Comparison of ENCODE assay signal across 9 cellular contexts in the genomic region with DNA sequence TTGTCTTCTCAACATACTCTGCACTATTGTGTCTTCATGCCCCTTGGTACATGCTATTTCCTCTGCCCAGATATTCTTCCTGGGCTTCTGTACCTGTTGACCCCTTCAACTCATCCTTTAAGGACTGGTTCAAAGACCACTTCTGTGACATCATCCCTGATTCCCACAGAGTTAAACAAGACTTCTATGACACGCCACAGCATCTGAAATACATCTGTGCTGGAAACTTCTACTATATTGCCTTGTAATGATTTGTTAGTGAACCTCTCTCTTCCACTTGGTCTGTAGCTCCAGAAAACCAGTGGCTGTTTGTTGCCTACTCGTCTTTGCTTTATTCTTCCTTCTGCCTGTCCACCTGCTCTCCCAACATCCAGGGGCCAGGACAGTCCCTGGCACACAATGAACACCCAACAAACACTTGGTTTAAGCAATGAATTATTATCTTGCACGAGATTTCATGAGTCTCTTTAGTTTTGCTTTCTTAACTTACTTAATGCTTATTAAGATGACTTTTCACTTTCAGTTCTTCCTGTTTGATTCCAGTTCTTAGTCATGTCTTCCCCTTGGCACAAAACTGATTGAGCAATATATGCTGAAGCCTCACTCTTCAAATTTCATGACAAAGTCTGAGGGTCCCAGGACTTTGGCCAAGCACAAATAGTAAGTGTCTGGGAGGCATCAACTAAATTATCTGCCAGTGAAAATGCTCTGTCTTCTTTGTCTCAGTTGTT.
DNase-seq lines count a peak whose midpoint lies in the region; ATAC-seq, FAIRE-seq and TF ChIP-seq lines count a peak whose summit lies in the region.
"Had no signal": no experiment of that assay in that cellular context is flagged by ENCODE, and none has a peak within 500 bp of the region (broad histone marks: within the 10 kb centered on the region; RNA-seq: fewer than 3 reads in every experiment).

No MANE protein-coding gene starts in this region.

- H3K27me3 ChIP-seq in Loucy (ENCODE audit: insufficient read depth, low read length, poor library complexity, severe bottlenecking) = no peaks in the 10 kb centered on the region
- H3K27me3 ChIP-seq in right atrium auricular region = no peaks in the 10 kb centered on the region

- no peak overlapping the region for H3K27ac Mint-ChIP-seq in activated naive CD8-positive, alpha-beta T cell treated with anti-CD3 and anti-CD28 coated beads, Interleukin-2, amount 50 U/mL, for 24 hours
- H3K27ac Mint-ChIP-seq: natural killer cell treated with Interleukin-12 subunit alpha and Interleukin-12 subunit beta and Interleukin-15 and Interleukin-18, amount 100 ng/mL, for 72 hours had no signal

- H3K36me3 Mint-ChIP-seq in activated naive CD8-positive, alpha-beta T cell treated with anti-CD3 and anti-CD28 coated beads, Interleukin-2, amount 50 U/mL, for 24 hours (ENCODE audit: low read depth) = no peaks in the 10 kb centered on the region
- H3K36me3 Mint-ChIP-seq: natural killer cell treated with Interleukin-12 subunit alpha and Interleukin-12 subunit beta and Interleukin-15 and Interleukin-18, amount 100 ng/mL, for 72 hours had no signal

- H3K9me3 Mint-ChIP-seq in activated naive CD8-positive, alpha-beta T cell treated with anti-CD3 and anti-CD28 coated beads, Interleukin-2, amount 50 U/mL, for 24 hours = no peaks in the 10 kb centered on the region

- H3K27ac ChIP-seq in right atrium auricular region = peak overlapping the region; percentile 49 to 53

- peak; percentile 92 for FAIRE-seq in GM18507 (lab: Jason Lieb, UNC)

- H3K36me3 ChIP-seq in Loucy (ENCODE audit: insufficient read depth, low read length) (no peaks in the 10 kb centered on the region), right atrium auricular region (no peaks in the 10 kb centered on the region)

- no peaks in the 10 kb centered on the region for H3K27me3 Mint-ChIP-seq in activated naive CD8-positive, alpha-beta T cell treated with anti-CD3 and anti-CD28 coated beads, Interleukin-2, amount 50 U/mL, for 24 hours
- H3K27me3 Mint-ChIP-seq: natural killer cell treated with Interleukin-12 subunit alpha and Interleukin-12 subunit beta and Interleukin-15 and Interleukin-18, amount 100 ng/mL, for 72 hours had no signal

- H3K4me1 ChIP-seq in Loucy (ENCODE audit: insufficient read depth, low read length, poor library complexity, severe bottlenecking) (no peaks in the 10 kb centered on the region), right atrium auricular region (peaks cover 0 to 7% of the 10 kb centered on the region in 2 donors)

- H3K4me2 ChIP-seq in Loucy (ENCODE audit: low read depth, low read length, poor library complexity, severe bottlenecking) = no peak overlapping the region

- no peaks in the 10 kb centered on the region for H4K20me1 ChIP-seq in Loucy (ENCODE audit: insufficient read depth, low read length, poor library complexity, severe bottlenecking)

- H3K4me3 ChIP-seq in Loucy (ENCODE audit: low read length, poor library complexity, severe bottlenecking) (no peak overlapping the region), right atrium auricular region (peak overlapping the region in 1 of 2 donors; percentile 18)

- no peaks in the 10 kb centered on the region for H3K9me2 ChIP-seq in Loucy (replicated peaks; ENCODE audit: low read depth, low read length)

- no peaks in the 10 kb centered on the region for H3K79me2 ChIP-seq in Loucy (ENCODE audit: insufficient read depth, low read length)

- no peaks in the 10 kb centered on the region for H3F3A ChIP-seq in Loucy (ENCODE audit: low read depth)

- TF ChIP-seq CTCF in Loucy (conservative IDR thresholded peaks at IDR 0.05; ENCODE audit: low read length) (no peak), right atrium auricular region (IDR thresholded peaks at IDR 0.05) (no peak)

- no peak overlapping the region for H3K9ac ChIP-seq in Loucy (ENCODE audit: low read depth, low read length, poor library complexity, severe bottlenecking)

- peak; percentile 82 for ATAC-seq in HG02571 (IDR thresholded peaks at IDR 0.05; ENCODE audit: unreplicated experiment)
- ATAC-seq in activated naive CD8-positive, alpha-beta T cell treated with anti-CD3 and anti-CD28 coated beads, Interleukin-2, amount 50 U/mL, for 24 hours = no peak
- ATAC-seq: natural killer cell treated with Interleukin-12 subunit alpha and Interleukin-12 subunit beta and Interleukin-15 and Interleukin-18, amount 100 ng/mL, for 72 hours had no signal

- H3K4me3 Mint-ChIP-seq in activated naive CD8-positive, alpha-beta T cell treated with anti-CD3 and anti-CD28 coated beads, Interleukin-2, amount 50 U/mL, for 24 hours = no peak overlapping the region
- H3K4me3 Mint-ChIP-seq: natural killer cell treated with Interleukin-12 subunit alpha and Interleukin-12 subunit beta and Interleukin-15 and Interleukin-18, amount 100 ng/mL, for 72 hours had no signal

- no peaks in the 10 kb centered on the region for H3K9me3 ChIP-seq in Loucy (ENCODE audit: insufficient read depth, low read depth, low read length)
- H3K9me3 ChIP-seq in right atrium auricular region = no peaks in the 10 kb centered on the region

- no peak for DNase-seq in GM18507 (ENCODE audit: extremely low spot score, insufficient read length, low read depth)
- no peak for DNase-seq in right atrium auricular region (ENCODE audit: low spot score)
- DNase-seq in activated CD8-positive, alpha-beta memory T cell treated with anti-CD3 and anti-CD28 coated beads, Interleukin-2, amount 50 U/mL, for 4 hours = no peak
- no peak for DNase-seq in AG08396 (ENCODE audit: low spot score)
- DNase-seq in activated naive CD8-positive, alpha-beta T cell treated with anti-CD3 and anti-CD28 coated beads, Interleukin-2, amount 50 U/mL, for 24 hours = no peak
- DNase-seq in GM19240 (ENCODE audit: insufficient read length, low spot score) = no peak

- peak overlapping the region; percentile 52; the same call in 1 of the 2 replicates for H2AFZ ChIP-seq in Loucy (ENCODE audit: low read length)

- no peaks in the 10 kb centered on the region for H3K4me1 Mint-ChIP-seq in activated naive CD8-positive, alpha-beta T cell treated with anti-CD3 and anti-CD28 coated beads, Interleukin-2, amount 50 U/mL, for 24 hours
